8 cellular contexts compared by ENCODE assay signal in the genomic region with DNA sequence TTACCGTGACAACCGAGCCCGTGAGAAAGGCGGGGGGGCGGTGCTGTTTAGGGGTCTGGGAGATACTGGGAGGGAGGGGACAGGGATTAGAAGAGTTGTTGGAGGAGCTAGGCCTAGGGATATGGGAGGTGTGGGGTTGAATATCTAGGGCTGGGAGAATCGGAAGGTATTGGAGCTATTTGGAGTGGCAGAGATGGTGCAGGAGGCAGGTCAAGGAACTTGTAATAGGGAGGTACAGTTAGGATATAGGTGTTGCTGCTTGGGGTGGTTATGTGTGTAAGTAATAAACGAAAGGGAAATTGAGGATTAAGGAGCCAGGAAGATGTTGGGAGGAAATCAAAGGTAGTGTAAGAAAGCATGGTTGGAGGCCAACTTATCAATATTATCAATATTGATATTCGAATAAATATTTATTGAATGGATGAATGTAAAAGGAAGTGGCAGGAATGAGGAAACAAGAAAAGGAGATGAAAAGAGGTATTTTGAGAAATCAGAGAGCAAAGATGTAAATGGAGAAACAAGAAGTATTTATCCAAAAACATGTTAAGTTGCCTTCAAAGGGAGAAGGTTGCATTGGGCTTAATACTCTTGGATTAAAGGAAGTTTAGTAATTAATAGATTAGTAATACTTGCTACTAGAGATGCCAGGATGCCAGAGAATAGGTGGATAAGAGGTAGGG. TPM values are rescaled to one million over a fixed set of nuclear protein-coding genes. Genes with fewer than 3 reads are reported as not detected.
DNase-seq lines count a peak whose midpoint lies in the region; ATAC-seq and TF ChIP-seq lines count a peak whose summit lies in the region.

No MANE protein-coding gene starts in this region.

- peaks cover 18% of the 10 kb centered on the region; the same call in 1 of the 2 replicates for H3K36me3 ChIP-seq in SU-DHL-6 (ENCODE audit: low read length)
- H3K36me3 ChIP-seq in gastrocnemius medialis: peaks cover 0 to 32% of the 10 kb centered on the region in 2 donors

- H3F3A ChIP-seq in SU-DHL-6 (ENCODE audit: insufficient read depth): peaks cover 29% of the 10 kb centered on the region

- H3K9ac ChIP-seq in SU-DHL-6 (ENCODE audit: low read length): peak overlapping the region; percentile 68

- TF ChIP-seq CTCF in GM20000 (IDR thresholded peaks at IDR 0.05; ENCODE audit: extremely low read depth, missing control alignments) (no peak), SU-DHL-6 (IDR thresholded peaks at IDR 0.05; ENCODE audit: insufficient read depth, low read length, poor library complexity, severe bottlenecking) (no peak), foreskin keratinocyte (conservative IDR thresholded peaks at IDR 0.05) (no peak), gastrocnemius medialis (IDR thresholded peaks at IDR 0.05 in 4 of 5, conservative IDR thresholded peaks at IDR 0.05 in 1 of 5) (no peak)

- intact Hi-C loops in gastrocnemius medialis (cut with DNase I; ENCODE audit: low total_unique reads): loop anchor here (1.0 to 10.0 kb wide), 6 partner anchors 35 to 1907 kb away; a partner anchor contains a TSS

- no peak for TF ChIP-seq POLR2A in gastrocnemius medialis (IDR thresholded peaks at IDR 0.05)

- peaks cover 24% of the 10 kb centered on the region for H3K79me2 ChIP-seq in SU-DHL-6 (ENCODE audit: insufficient read depth, low read length)

- in situ Hi-C loops in gastrocnemius medialis (cut with MboI; ENCODE audit: low sequenced_read_pairs in 4 of 4): loop anchor here in 2 of 4 donors (25.0 kb wide), 1 partner anchor 270 kb away; a partner anchor contains a TSS

- H3K9me2 ChIP-seq in SU-DHL-6 (replicated peaks; ENCODE audit: insufficient read depth, low read length): no peaks in the 10 kb centered on the region

- H3K4me1 ChIP-seq in foreskin keratinocyte (peaks cover 7% of the 10 kb centered on the region), gastrocnemius medialis (peaks cover 22 to 25% of the 10 kb centered on the region in 2 donors)

- H3K27ac ChIP-seq in SU-DHL-6 (ENCODE audit: low read depth, low read length): peak overlapping the region; percentile 36
- peak overlapping the region; percentile 82 for H3K27ac ChIP-seq in foreskin keratinocyte
- H3K27ac ChIP-seq in gastrocnemius medialis: peak overlapping the region; percentile 85 to 93 (median 90)

- no peaks in the 10 kb centered on the region for H3K9me3 ChIP-seq in SU-DHL-6 (ENCODE audit: insufficient read depth, low read length)
- no peaks in the 10 kb centered on the region for H3K9me3 ChIP-seq in gastrocnemius medialis

- H4K20me1 ChIP-seq in SU-DHL-6 (ENCODE audit: low read depth, low read length): no peaks in the 10 kb centered on the region

- H3K4me3 ChIP-seq in SU-DHL-6 (ENCODE audit: insufficient read depth, low read length, poor library complexity, severe bottlenecking) (peak overlapping the region; percentile 88), gastrocnemius medialis (peak overlapping the region; percentile 79 to 95 (median 86))

- peak overlapping the region; percentile 90 for H3K4me2 ChIP-seq in SU-DHL-6 (ENCODE audit: low read depth, low read length, poor library complexity, severe bottlenecking)

- DNase-seq in GM20000 (ENCODE audit: low spot score): peak; percentile 82
- no peak for DNase-seq in foreskin keratinocyte
- DNase-seq in gastrocnemius medialis: no peak
- no peak for DNase-seq in LoVo (ENCODE audit: low spot score)
- no peak for DNase-seq in amniotic stem cell (lab: John Stamatoyannopoulos, UW)
- no peak for DNase-seq in stimulated activated CD4-positive, alpha-beta T cell treated with anti-CD3 and anti-CD28 coated beads, Interleukin-12 subunit alpha, Interleukin-12 subunit beta, amount 100 ng/mL, for 4 hours
- DNase-seq in NCI-H774 (lab: John Stamatoyannopoulos, UW): no peak

- ATAC-seq in foreskin keratinocyte: no peak
- ATAC-seq in gastrocnemius medialis: no peak

- H2AFZ ChIP-seq in SU-DHL-6 (ENCODE audit: low read depth, low read length, severe bottlenecking): peak overlapping the region; percentile 85

- no peaks in the 10 kb centered on the region for H3K27me3 ChIP-seq in SU-DHL-6 (ENCODE audit: low read length)
- no peaks in the 10 kb centered on the region for H3K27me3 ChIP-seq in foreskin keratinocyte
- H3K27me3 ChIP-seq in gastrocnemius medialis: peaks cover 16 to 24% (median 18%) of the 10 kb centered on the region in 3 donors

RNA-seq across cellular contexts. Expression of a gene that starts 0.6 kb away (rescaled TPM):
- total RNA-seq in foreskin keratinocyte (48.0 and 54.8 TPM in 2 replicates), gastrocnemius medialis (10 to 100 TPM; 34.0 to 72.4 (median 49.9) TPM)
- 63.6 and 64.1 TPM in 2 replicates for polyA plus RNA-seq in foreskin keratinocyte

RNA-seq across cellular contexts. Expression of a gene that starts 6.5 kb away (rescaled TPM):
- total RNA-seq in foreskin keratinocyte (46.7 and 48.0 TPM in 2 replicates), gastrocnemius medialis (10 to 100 TPM; 23.8 to 41.6 (median 27.9) TPM)
- 57.0 and 59.1 TPM in 2 replicates for polyA plus RNA-seq in foreskin keratinocyte

RNA-seq across cellular contexts. Expression of a gene that starts 8.0 kb away (rescaled TPM):
- total RNA-seq in foreskin keratinocyte (3.2 and 3.6 TPM in 2 replicates), gastrocnemius medialis (not detected)
- polyA plus RNA-seq in foreskin keratinocyte: 4.6 and 5.3 TPM in 2 replicates

RNA-seq across cellular contexts. Expression of a gene that starts 45.3 kb away (rescaled TPM):
- total RNA-seq in foreskin keratinocyte (0.04 TPM in 1 of 2 replicates, not detected in the other), gastrocnemius medialis (under 1 TPM in 1 of 4 donors, not detected in 3; 0.39 TPM)
- 0.12 TPM in 2 replicates for polyA plus RNA-seq in foreskin keratinocyte

Comparison
In these comparisons a context has a peak if more than half of its experiments do, and no peak if none do; other contexts are left out.
1. H3K27ac ChIP-seq: peak in every context shown above with its lines; median percentile 90 in gastrocnemius medialis; 82 in foreskin keratinocyte; 36 in SU-DHL-6.